8 cellular contexts compared by ENCODE assay signal in the genomic region with DNA sequence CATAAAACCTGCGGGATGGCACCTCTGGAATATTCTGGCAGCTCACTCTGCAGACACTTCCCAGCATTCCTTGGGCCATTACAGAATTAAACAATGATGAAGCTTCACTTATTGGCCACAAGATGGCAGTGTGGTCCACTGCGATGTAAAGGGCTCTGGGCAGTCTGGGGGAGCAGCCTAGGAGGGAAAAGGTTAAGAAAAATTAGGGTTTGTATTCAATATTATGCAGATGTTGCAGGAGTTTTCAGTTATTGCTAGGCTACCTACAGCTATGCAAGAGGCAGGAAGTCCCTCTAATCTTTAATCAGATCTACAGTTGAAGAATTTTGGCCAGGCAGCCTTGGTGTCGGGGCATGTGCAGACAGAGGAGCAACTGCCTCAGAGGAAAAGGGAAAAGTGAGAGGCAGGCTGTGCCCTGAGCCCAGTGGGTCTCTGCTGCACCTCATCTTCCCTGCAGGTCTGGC.
A peak's percentile ranks its signal among the peaks of the same experiment; 100 is the strongest.
DNase-seq lines count a peak whose midpoint lies in the region; ATAC-seq lines count a peak whose summit lies in the region.

No MANE protein-coding gene starts in this region.

- ATAC-seq in GM18907 (IDR thresholded peaks at IDR 0.05; ENCODE audit: unreplicated experiment) (peak; percentile 94), HG03039 (IDR thresholded peaks at IDR 0.05; ENCODE audit: unreplicated experiment) (peak; percentile 90)
- ATAC-seq in activated T-helper 17 cell treated with anti-CD3 and anti-CD28 coated beads, Interleukin-2, amount 50 U/mL, for 72 hours (replicated peaks), result peak; percentile 82

- H3K4me3 Mint-ChIP-seq in activated T-helper 17 cell treated with anti-CD3 and anti-CD28 coated beads, Interleukin-2, amount 50 U/mL, for 72 hours, result peak overlapping the region; percentile 21

- H3K9me3 Mint-ChIP-seq in activated T-helper 17 cell treated with anti-CD3 and anti-CD28 coated beads, Interleukin-2, amount 50 U/mL, for 72 hours, result no peaks in the 10 kb centered on the region

- no peaks in the 10 kb centered on the region for H3K36me3 Mint-ChIP-seq in activated T-helper 17 cell treated with anti-CD3 and anti-CD28 coated beads, Interleukin-2, amount 50 U/mL, for 72 hours (ENCODE audit: low read depth)

- peak; percentile 70 for DNase-seq in DMS 273 (lab: John Stamatoyannopoulos, UW; ENCODE audit: unreplicated experiment)
- peak; percentile 68 to 80 for DNase-seq in NCI-H2081 (lab: John Stamatoyannopoulos, UW)
- peak in 38 of 42 donors; percentile 8 to 76 (median 49) for DNase-seq in head of caudate nucleus
- peak; percentile 61 for DNase-seq in putamen (ENCODE audit: low spot score)
- DNase-seq in cerebellar nuclear complex (lab: John Stamatoyannopoulos, UW), result no peak

- peaks cover 4% of the 10 kb centered on the region for H3K4me1 Mint-ChIP-seq in activated T-helper 17 cell treated with anti-CD3 and anti-CD28 coated beads, Interleukin-2, amount 50 U/mL, for 72 hours

- intact Hi-C loops in head of caudate nucleus (cut with DNase I), result no loop called here

- H3K27ac Mint-ChIP-seq in activated T-helper 17 cell treated with anti-CD3 and anti-CD28 coated beads, Interleukin-2, amount 50 U/mL, for 72 hours, result no peak overlapping the region

- H3K27me3 Mint-ChIP-seq in activated T-helper 17 cell treated with anti-CD3 and anti-CD28 coated beads, Interleukin-2, amount 50 U/mL, for 72 hours, result no peaks in the 10 kb centered on the region

Comparison
In these comparisons a context has a peak if more than half of its experiments do, and no peak if none do; other contexts are left out.
1. DNase-seq: peak in DMS 273 (single experiment), NCI-H2081 (2 of 2), head of caudate nucleus (38 of 42) and putamen (single experiment); none in cerebellar nuclear complex (0 of 2).
2. Peak in every context shown above with its lines, with median percentiles within 50 percentile points of each other: ATAC-seq.